1 cellular context compared by ENCODE assay signal in the genomic region with DNA sequence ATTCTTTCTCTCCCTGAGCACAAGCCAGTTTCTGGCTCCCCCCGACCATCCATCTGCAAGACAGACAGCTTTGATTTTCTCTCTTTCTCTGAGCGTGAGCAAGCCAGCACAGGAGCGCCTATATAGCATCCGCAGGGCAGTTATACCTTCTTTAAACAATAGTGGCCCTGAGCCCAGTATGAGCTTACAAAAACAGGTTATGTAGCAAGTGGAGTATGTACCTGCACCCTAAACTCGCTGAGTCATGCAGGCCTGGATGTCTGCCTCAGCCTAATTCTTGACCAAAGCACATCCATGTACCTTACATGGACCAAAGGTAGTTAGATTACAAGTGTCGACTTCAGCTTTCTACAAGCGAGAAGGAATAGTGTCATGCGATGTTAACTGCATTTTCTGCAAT.
TF ChIP-seq lines count a peak whose summit lies in the region.

No MANE protein-coding gene starts in this region.

TF ChIP-seq in HepG2, 621 proteins besides CTCF, POLR2A, EP300 and RAD21 (continued from another document):
- TF ChIP-seq, protein P1, sequence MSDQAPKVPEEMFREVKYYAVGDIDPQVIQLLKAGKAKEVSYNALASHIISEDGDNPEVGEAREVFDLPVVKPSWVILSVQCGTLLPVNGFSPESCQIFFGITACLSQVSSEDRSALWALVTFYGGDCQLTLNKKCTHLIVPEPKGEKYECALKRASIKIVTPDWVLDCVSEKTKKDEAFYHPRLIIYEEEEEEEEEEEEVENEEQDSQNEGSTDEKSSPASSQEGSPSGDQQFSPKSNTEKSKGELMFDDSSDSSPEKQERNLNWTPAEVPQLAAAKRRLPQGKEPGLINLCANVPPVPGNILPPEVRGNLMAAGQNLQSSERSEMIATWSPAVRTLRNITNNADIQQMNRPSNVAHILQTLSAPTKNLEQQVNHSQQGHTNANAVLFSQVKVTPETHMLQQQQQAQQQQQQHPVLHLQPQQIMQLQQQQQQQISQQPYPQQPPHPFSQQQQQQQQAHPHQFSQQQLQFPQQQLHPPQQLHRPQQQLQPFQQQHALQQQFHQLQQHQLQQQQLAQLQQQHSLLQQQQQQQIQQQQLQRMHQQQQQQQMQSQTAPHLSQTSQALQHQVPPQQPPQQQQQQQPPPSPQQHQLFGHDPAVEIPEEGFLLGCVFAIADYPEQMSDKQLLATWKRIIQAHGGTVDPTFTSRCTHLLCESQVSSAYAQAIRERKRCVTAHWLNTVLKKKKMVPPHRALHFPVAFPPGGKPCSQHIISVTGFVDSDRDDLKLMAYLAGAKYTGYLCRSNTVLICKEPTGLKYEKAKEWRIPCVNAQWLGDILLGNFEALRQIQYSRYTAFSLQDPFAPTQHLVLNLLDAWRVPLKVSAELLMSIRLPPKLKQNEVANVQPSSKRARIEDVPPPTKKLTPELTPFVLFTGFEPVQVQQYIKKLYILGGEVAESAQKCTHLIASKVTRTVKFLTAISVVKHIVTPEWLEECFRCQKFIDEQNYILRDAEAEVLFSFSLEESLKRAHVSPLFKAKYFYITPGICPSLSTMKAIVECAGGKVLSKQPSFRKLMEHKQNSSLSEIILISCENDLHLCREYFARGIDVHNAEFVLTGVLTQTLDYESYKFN (CRISPR knock-in tag; conservative IDR thresholded peaks at IDR 0.05) = peak; percentile 21; the same call in 1 of the 2 replicates
- TF ChIP-seq ZBTB38 (CRISPR knock-in tag; IDR thresholded peaks at IDR 0.05) = 0 out of 2 replicates have a peak, but pooled peaks have one; percentile 30
- TF ChIP-seq ZFX (CRISPR knock-in tag; IDR thresholded peaks at IDR 0.05; ENCODE audit: low read depth) = peak; percentile 50; the same call in 1 of the 2 replicates
- peak; percentile 66; the same call in 1 of the 2 replicates for TF ChIP-seq SOX5 (CRISPR knock-in tag; IDR thresholded peaks at IDR 0.05; ENCODE audit: borderline replicate concordance)
- TF ChIP-seq, protein P2, sequence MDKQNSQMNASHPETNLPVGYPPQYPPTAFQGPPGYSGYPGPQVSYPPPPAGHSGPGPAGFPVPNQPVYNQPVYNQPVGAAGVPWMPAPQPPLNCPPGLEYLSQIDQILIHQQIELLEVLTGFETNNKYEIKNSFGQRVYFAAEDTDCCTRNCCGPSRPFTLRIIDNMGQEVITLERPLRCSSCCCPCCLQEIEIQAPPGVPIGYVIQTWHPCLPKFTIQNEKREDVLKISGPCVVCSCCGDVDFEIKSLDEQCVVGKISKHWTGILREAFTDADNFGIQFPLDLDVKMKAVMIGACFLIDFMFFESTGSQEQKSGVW (CRISPR knock-in tag; IDR thresholded peaks at IDR 0.05; ENCODE audit: borderline replicate concordance) = no peak
- TF ChIP-seq, protein P3, sequence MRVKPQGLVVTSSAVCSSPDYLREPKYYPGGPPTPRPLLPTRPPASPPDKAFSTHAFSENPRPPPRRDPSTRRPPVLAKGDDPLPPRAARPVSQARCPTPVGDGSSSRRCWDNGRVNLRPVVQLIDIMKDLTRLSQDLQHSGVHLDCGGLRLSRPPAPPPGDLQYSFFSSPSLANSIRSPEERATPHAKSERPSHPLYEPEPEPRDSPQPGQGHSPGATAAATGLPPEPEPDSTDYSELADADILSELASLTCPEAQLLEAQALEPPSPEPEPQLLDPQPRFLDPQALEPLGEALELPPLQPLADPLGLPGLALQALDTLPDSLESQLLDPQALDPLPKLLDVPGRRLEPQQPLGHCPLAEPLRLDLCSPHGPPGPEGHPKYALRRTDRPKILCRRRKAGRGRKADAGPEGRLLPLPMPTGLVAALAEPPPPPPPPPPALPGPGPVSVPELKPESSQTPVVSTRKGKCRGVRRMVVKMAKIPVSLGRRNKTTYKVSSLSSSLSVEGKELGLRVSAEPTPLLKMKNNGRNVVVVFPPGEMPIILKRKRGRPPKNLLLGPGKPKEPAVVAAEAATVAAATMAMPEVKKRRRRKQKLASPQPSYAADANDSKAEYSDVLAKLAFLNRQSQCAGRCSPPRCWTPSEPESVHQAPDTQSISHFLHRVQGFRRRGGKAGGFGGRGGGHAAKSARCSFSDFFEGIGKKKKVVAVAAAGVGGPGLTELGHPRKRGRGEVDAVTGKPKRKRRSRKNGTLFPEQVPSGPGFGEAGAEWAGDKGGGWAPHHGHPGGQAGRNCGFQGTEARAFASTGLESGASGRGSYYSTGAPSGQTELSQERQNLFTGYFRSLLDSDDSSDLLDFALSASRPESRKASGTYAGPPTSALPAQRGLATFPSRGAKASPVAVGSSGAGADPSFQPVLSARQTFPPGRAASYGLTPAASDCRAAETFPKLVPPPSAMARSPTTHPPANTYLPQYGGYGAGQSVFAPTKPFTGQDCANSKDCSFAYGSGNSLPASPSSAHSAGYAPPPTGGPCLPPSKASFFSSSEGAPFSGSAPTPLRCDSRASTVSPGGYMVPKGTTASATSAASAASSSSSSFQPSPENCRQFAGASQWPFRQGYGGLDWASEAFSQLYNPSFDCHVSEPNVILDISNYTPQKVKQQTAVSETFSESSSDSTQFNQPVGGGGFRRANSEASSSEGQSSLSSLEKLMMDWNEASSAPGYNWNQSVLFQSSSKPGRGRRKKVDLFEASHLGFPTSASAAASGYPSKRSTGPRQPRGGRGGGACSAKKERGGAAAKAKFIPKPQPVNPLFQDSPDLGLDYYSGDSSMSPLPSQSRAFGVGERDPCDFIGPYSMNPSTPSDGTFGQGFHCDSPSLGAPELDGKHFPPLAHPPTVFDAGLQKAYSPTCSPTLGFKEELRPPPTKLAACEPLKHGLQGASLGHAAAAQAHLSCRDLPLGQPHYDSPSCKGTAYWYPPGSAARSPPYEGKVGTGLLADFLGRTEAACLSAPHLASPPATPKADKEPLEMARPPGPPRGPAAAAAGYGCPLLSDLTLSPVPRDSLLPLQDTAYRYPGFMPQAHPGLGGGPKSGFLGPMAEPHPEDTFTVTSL (CRISPR knock-in tag; IDR thresholded peaks at IDR 0.05; ENCODE audit: borderline replicate concordance) = 0 out of 2 replicates have a peak, but pooled peaks have one; percentile 18
- 0 out of 2 replicates have a peak, but pooled peaks have one; percentile 29 for TF ChIP-seq SALL1 (CRISPR knock-in tag; IDR thresholded peaks at IDR 0.05)
- no peak for TF ChIP-seq ZNF782 (CRISPR knock-in tag; IDR thresholded peaks at IDR 0.05; ENCODE audit: borderline replicate concordance)
- peak; percentile 65 for TF ChIP-seq FOSL2 (CRISPR knock-in tag; IDR thresholded peaks at IDR 0.05)
- TF ChIP-seq, protein P4, sequence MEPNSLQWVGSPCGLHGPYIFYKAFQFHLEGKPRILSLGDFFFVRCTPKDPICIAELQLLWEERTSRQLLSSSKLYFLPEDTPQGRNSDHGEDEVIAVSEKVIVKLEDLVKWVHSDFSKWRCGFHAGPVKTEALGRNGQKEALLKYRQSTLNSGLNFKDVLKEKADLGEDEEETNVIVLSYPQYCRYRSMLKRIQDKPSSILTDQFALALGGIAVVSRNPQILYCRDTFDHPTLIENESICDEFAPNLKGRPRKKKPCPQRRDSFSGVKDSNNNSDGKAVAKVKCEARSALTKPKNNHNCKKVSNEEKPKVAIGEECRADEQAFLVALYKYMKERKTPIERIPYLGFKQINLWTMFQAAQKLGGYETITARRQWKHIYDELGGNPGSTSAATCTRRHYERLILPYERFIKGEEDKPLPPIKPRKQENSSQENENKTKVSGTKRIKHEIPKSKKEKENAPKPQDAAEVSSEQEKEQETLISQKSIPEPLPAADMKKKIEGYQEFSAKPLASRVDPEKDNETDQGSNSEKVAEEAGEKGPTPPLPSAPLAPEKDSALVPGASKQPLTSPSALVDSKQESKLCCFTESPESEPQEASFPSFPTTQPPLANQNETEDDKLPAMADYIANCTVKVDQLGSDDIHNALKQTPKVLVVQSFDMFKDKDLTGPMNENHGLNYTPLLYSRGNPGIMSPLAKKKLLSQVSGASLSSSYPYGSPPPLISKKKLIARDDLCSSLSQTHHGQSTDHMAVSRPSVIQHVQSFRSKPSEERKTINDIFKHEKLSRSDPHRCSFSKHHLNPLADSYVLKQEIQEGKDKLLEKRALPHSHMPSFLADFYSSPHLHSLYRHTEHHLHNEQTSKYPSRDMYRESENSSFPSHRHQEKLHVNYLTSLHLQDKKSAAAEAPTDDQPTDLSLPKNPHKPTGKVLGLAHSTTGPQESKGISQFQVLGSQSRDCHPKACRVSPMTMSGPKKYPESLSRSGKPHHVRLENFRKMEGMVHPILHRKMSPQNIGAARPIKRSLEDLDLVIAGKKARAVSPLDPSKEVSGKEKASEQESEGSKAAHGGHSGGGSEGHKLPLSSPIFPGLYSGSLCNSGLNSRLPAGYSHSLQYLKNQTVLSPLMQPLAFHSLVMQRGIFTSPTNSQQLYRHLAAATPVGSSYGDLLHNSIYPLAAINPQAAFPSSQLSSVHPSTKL (CRISPR knock-in tag; IDR thresholded peaks at IDR 0.05) = peak; percentile 11; the same call in 1 of the 2 replicates
- TF ChIP-seq MAFG (CRISPR knock-in tag; IDR thresholded peaks at IDR 0.05) = peak; percentile 87
- peak; percentile 30; the same call in 1 of the 2 replicates for TF ChIP-seq GATAD2A (CRISPR knock-in tag; IDR thresholded peaks at IDR 0.05)
- TF ChIP-seq, protein P5, sequence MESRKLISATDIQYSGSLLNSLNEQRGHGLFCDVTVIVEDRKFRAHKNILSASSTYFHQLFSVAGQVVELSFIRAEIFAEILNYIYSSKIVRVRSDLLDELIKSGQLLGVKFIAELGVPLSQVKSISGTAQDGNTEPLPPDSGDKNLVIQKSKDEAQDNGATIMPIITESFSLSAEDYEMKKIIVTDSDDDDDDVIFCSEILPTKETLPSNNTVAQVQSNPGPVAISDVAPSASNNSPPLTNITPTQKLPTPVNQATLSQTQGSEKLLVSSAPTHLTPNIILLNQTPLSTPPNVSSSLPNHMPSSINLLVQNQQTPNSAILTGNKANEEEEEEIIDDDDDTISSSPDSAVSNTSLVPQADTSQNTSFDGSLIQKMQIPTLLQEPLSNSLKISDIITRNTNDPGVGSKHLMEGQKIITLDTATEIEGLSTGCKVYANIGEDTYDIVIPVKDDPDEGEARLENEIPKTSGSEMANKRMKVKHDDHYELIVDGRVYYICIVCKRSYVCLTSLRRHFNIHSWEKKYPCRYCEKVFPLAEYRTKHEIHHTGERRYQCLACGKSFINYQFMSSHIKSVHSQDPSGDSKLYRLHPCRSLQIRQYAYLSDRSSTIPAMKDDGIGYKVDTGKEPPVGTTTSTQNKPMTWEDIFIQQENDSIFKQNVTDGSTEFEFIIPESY (CRISPR knock-in tag; IDR thresholded peaks at IDR 0.05) = peak; percentile 79
- TF ChIP-seq, protein P6, sequence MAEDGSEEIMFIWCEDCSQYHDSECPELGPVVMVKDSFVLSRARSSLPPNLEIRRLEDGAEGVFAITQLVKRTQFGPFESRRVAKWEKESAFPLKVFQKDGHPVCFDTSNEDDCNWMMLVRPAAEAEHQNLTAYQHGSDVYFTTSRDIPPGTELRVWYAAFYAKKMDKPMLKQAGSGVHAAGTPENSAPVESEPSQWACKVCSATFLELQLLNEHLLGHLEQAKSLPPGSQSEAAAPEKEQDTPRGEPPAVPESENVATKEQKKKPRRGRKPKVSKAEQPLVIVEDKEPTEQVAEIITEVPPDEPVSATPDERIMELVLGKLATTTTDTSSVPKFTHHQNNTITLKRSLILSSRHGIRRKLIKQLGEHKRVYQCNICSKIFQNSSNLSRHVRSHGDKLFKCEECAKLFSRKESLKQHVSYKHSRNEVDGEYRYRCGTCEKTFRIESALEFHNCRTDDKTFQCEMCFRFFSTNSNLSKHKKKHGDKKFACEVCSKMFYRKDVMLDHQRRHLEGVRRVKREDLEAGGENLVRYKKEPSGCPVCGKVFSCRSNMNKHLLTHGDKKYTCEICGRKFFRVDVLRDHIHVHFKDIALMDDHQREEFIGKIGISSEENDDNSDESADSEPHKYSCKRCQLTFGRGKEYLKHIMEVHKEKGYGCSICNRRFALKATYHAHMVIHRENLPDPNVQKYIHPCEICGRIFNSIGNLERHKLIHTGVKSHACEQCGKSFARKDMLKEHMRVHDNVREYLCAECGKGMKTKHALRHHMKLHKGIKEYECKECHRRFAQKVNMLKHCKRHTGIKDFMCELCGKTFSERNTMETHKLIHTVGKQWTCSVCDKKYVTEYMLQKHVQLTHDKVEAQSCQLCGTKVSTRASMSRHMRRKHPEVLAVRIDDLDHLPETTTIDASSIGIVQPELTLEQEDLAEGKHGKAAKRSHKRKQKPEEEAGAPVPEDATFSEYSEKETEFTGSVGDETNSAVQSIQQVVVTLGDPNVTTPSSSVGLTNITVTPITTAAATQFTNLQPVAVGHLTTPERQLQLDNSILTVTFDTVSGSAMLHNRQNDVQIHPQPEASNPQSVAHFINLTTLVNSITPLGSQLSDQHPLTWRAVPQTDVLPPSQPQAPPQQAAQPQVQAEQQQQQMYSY (CRISPR knock-in tag; IDR thresholded peaks at IDR 0.05) = no peak
- peak; percentile 50 for TF ChIP-seq HNF4A (CRISPR knock-in tag; IDR thresholded peaks at IDR 0.05)
- TF ChIP-seq POGZ (CRISPR knock-in tag; IDR thresholded peaks at IDR 0.05) = peak; percentile 45; the same call in 1 of the 2 replicates
- TF ChIP-seq RARA (CRISPR knock-in tag; IDR thresholded peaks at IDR 0.05) = peak; percentile 12; the same call in 1 of the 2 replicates
- TF ChIP-seq LCORL (IDR thresholded peaks at IDR 0.05) = 0 out of 2 replicates have a peak, but pooled peaks have one; percentile 22
- 0 out of 2 replicates have a peak, but pooled peaks have one; percentile 18 for TF ChIP-seq LCORL (CRISPR knock-in tag; IDR thresholded peaks at IDR 0.05)
- peak; percentile 94 for TF ChIP-seq NFE2L2 (IDR thresholded peaks at IDR 0.05; ENCODE audit: low read length)
- TF ChIP-seq ZMYM4 (CRISPR knock-in tag; IDR thresholded peaks at IDR 0.05) = 0 out of 2 replicates have a peak, but pooled peaks have one; percentile 37
- TF ChIP-seq ZSCAN31 (CRISPR knock-in tag; IDR thresholded peaks at IDR 0.05; ENCODE audit: low read depth) = peak; percentile 100
- TF ChIP-seq IKZF4 (CRISPR knock-in tag; IDR thresholded peaks at IDR 0.05; ENCODE audit: borderline replicate concordance, low read depth, not compliant biosample characterization) = no peak
- TF ChIP-seq, protein P7, sequence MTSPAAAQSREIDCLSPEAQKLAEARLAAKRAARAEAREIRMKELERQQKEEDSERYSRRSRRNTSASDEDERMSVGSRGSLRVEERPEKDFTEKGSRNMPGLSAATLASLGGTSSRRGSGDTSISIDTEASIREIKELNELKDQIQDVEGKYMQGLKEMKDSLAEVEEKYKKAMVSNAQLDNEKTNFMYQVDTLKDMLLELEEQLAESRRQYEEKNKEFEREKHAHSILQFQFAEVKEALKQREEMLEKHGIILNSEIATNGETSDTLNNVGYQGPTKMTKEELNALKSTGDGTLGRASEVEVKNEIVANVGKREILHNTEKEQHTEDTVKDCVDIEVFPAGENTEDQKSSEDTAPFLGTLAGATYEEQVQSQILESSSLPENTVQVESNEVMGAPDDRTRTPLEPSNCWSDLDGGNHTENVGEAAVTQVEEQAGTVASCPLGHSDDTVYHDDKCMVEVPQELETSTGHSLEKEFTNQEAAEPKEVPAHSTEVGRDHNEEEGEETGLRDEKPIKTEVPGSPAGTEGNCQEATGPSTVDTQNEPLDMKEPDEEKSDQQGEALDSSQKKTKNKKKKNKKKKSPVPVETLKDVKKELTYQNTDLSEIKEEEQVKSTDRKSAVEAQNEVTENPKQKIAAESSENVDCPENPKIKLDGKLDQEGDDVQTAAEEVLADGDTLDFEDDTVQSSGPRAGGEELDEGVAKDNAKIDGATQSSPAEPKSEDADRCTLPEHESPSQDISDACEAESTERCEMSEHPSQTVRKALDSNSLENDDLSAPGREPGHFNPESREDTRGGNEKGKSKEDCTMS (CRISPR knock-in tag; conservative IDR thresholded peaks at IDR 0.05) = no peak
- no peak for TF ChIP-seq SOX6 (IDR thresholded peaks at IDR 0.05)
- peak; percentile 63; the same call in 1 of the 2 replicates for TF ChIP-seq SOX6 (CRISPR knock-in tag; IDR thresholded peaks at IDR 0.05)
